ENCODE assay signal across 1 cellular context in the genomic region with DNA sequence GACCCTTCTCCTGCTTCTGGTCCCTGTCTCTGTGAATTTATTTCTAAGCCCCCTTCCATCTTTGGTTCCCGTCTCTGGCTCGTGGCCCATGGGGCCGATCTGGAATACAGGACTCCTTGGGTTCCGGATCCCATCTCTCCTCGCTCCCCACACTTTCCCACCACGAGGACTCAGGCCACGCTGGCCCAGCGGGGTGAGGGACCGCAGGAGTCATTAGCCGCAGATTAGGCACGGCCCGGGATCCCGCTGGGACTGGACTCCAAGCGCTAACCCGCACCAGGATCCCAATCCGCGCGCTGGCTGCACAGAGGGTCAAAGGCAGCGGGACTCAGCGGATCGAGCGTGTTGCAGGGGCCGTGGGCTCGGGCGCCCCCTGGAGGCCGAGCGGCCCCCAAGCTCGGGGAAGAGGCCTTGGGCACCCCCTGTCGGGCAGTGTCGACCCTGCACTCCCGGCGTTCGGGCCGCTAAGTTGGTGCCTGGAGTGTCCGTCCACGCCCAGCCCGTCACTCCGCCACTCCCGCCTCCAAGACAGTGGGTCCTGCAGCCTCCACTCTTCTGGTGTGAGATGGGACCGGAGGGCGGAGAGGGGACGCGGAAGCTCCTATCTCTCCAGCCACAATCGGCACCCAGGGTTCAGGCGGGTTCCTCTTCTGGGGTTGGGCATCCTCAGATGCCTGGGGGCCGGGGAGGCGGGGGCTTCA.
TF ChIP-seq lines count a peak whose summit lies in the region.

No MANE protein-coding gene starts in this region.

TF ChIP-seq in K562, 482 proteins besides CTCF, POLR2A, EP300 and RAD21 (continued from another document):
- TF ChIP-seq PBX2 (CRISPR knock-in tag; IDR thresholded peaks at IDR 0.05; ENCODE audit: low read depth) (peak; percentile 40; the same call in 1 of the 2 replicates), PBX2 (tag; conservative IDR thresholded peaks at IDR 0.05; ENCODE audit: low read depth) (no peak), HDGF (IDR thresholded peaks at IDR 0.05) (peak; percentile 73; the same call in 1 of the 2 replicates), ZNF408 (CRISPR knock-in tag; IDR thresholded peaks at IDR 0.05; ENCODE audit: low read depth) (no peak), SMAD4 (CRISPR knock-in tag; conservative IDR thresholded peaks at IDR 0.05) (peak; percentile 15; the same call in 1 of the 2 replicates), XRCC5 (IDR thresholded peaks at IDR 0.05; ENCODE audit: low read depth, low read length) (peak; percentile 98), ZBTB5 (IDR thresholded peaks at IDR 0.05) (0 out of 2 replicates have a peak, but pooled peaks have one; percentile 16), CREM (IDR thresholded peaks at IDR 0.05; ENCODE audit: low read depth) (peak; percentile 52), E2F6 (IDR thresholded peaks at IDR 0.05; ENCODE audit: borderline replicate concordance in 1 of 2, extremely low read depth in 1 of 2, insufficient read depth in 1 of 2, insufficient read length in 1 of 2, low read depth in 1 of 2, low read length in 1 of 2, poor library complexity in 1 of 2, severe bottlenecking in 1 of 2) (peak; percentile 46 to 60), ZNF3 (CRISPR knock-in tag; IDR thresholded peaks at IDR 0.05) (no peak), ZBTB2 (IDR thresholded peaks at IDR 0.05) (peak; percentile 7; the same call in 1 of the 2 replicates)
